19 cellular contexts compared by ENCODE assay signal in the genomic region with DNA sequence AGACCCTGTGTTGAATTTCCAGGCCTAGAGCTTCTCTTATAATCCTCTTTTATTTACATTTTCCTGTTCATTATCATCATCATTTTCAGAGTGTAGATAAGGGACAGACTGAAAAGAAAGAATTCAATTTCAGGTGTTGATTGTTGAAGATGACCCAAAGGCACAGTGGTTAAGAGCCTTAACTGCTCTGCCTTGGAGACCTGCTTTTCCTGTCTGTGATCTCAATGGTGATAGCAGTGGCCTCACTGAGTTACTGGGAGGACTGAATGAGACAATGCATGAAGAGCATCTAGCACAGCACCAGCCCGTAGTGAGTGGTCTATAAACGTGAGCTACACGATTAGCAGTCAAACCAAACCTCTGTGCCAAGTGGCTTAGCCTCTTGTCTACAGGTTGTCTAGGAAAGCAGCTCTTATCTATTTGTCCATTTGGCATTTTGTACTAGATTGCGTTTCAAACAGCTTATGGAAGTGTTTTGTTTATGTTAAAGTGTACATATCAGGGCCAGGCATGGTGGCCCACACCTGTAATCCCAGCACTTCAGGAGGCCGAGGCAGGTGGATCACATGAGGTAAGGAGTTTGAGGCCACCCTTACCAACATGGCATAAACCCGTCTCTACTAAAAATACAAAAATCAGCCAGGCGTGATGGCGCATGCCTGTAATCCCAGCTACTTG.
"Had no signal": no experiment of that assay in that cellular context is flagged by ENCODE, and none has a peak within 500 bp of the region (broad histone marks: within the 10 kb centered on the region; RNA-seq: fewer than 3 reads in every experiment).

No MANE protein-coding gene starts in this region.

- ATAC-seq: activated CD8-positive, alpha-beta T cell treated with anti-CD3 and anti-CD28 coated beads, Interleukin-2, amount 10 ng/mL, durations not matched to agents 7 days and 5 days; body of pancreas; naive thymus-derived CD4-positive, alpha-beta T cell; stimulated activated memory B cell treated with anti-CD40 and anti-IgM and Interleukin-4, amounts not matched to agents 10 μg/mL and 1 μg/mL and 100 μg/mL, for 72 hours; T-cell had no signal

- H3K4me1 ChIP-seq: body of pancreas, spleen had no signal

- H3K27ac ChIP-seq: body of pancreas, hepatocyte, ovary, sigmoid colon, spleen had no signal

- H3K4me3 Mint-ChIP-seq: activated B cell treated with CpG ODN at 0.5 μM for 24 hours; activated CD4-positive, alpha-beta T cell treated with anti-CD3 and anti-CD28 coated beads, Interleukin-2, amount 10 ng/mL, durations not matched to agents 7 days and 5 days; activated CD8-positive, alpha-beta T cell treated with anti-CD3 and anti-CD28 coated beads, Interleukin-2, amount 10 ng/mL, durations not matched to agents 7 days and 5 days; activated naive CD8-positive, alpha-beta T cell treated with anti-CD3 and anti-CD28 coated beads, Interleukin-2, amount 10 ng/mL, durations not matched to agents 7 days and 5 days; activated T-cell treated with anti-CD3 and anti-CD28 coated beads, Interleukin-2, amount 50 U/mL, for 24 hours; naive thymus-derived CD4-positive, alpha-beta T cell; stimulated activated memory B cell treated with anti-CD40 and anti-IgM and Interleukin-4, amounts not matched to agents 10 μg/mL and 1 μg/mL and 100 μg/mL, for 72 hours; T-cell had no signal

- H3K36me3 ChIP-seq: ovary had no signal

- H3K27me3 ChIP-seq: body of pancreas, hepatocyte, ovary, sigmoid colon, spleen had no signal

- H3K27me3 Mint-ChIP-seq: activated B cell treated with CpG ODN at 0.5 μM for 24 hours; activated CD4-positive, alpha-beta T cell treated with anti-CD3 and anti-CD28 coated beads, Interleukin-2, amount 10 ng/mL, durations not matched to agents 7 days and 5 days; activated naive CD8-positive, alpha-beta T cell treated with anti-CD3 and anti-CD28 coated beads, Interleukin-2, amount 10 ng/mL, durations not matched to agents 7 days and 5 days; activated T-cell treated with anti-CD3 and anti-CD28 coated beads, Interleukin-2, amount 50 U/mL, for 24 hours; naive thymus-derived CD4-positive, alpha-beta T cell; stimulated activated memory B cell treated with anti-CD40 and anti-IgM and Interleukin-4, amounts not matched to agents 10 μg/mL and 1 μg/mL and 100 μg/mL, for 72 hours; T-cell had no signal

- H3K79me2 ChIP-seq: hepatocyte had no signal

- DNase-seq: activated B cell treated with CpG ODN at 0.5 μM for 24 hours; activated CD4-positive, alpha-beta T cell treated with anti-CD3 and anti-CD28 coated beads, Interleukin-2, amount 10 ng/mL, durations not matched to agents 7 days and 5 days; activated CD8-positive, alpha-beta T cell treated with anti-CD3 and anti-CD28 coated beads, Interleukin-2, amount 10 ng/mL, durations not matched to agents 7 days and 5 days; activated naive CD4-positive, alpha-beta T cell treated with Interleukin-2 at 50 U/mL for 16 hours; activated naive CD8-positive, alpha-beta T cell treated with anti-CD3 and anti-CD28 coated beads, Interleukin-2, amount 10 ng/mL, durations not matched to agents 7 days and 5 days; activated T-cell treated with anti-CD3 and anti-CD28 coated beads, Interleukin-2, amount 50 U/mL, for 24 hours; body of pancreas; dermis blood vessel endothelial cell; effector memory CD4-positive, alpha-beta T cell; naive thymus-derived CD4-positive, alpha-beta T cell; ovary; sigmoid colon; spleen; stimulated activated CD4-positive, alpha-beta T cell treated with anti-CD3 and anti-CD28 coated beads, Interleukin-4, amount 100 ng/mL, for 4 hours; T-cell; T-helper 9 cell had no signal

- H3K9me3 ChIP-seq: body of pancreas, ovary, sigmoid colon, spleen had no signal

- H3K4me2 ChIP-seq: hepatocyte had no signal

- H3K9me3 Mint-ChIP-seq: activated B cell treated with CpG ODN at 0.5 μM for 24 hours; activated CD4-positive, alpha-beta T cell treated with anti-CD3 and anti-CD28 coated beads, Interleukin-2, amount 10 ng/mL, durations not matched to agents 7 days and 5 days; activated naive CD8-positive, alpha-beta T cell treated with anti-CD3 and anti-CD28 coated beads, Interleukin-2, amount 10 ng/mL, durations not matched to agents 7 days and 5 days; activated T-cell treated with anti-CD3 and anti-CD28 coated beads, Interleukin-2, amount 50 U/mL, for 24 hours; activated T-helper 2 cell treated with anti-CD3 and anti-CD28 coated beads, Interferon-gamma antibody, Interleukin-2, Interleukin-4, amounts not matched to agents 10 μg/mL and 5 μg/mL and 100 μg/mL, durations not matched to agents 14 hours and 24 hours and 36 hours; naive thymus-derived CD4-positive, alpha-beta T cell; stimulated activated memory B cell treated with anti-CD40 and anti-IgM and Interleukin-4, amounts not matched to agents 10 μg/mL and 1 μg/mL and 100 μg/mL, for 72 hours; T-cell had no signal

- H3K27ac Mint-ChIP-seq: activated B cell treated with CpG ODN at 0.5 μM for 24 hours; activated CD4-positive, alpha-beta T cell treated with anti-CD3 and anti-CD28 coated beads, Interleukin-2, amount 10 ng/mL, durations not matched to agents 7 days and 5 days; activated CD8-positive, alpha-beta T cell treated with anti-CD3 and anti-CD28 coated beads, Interleukin-2, amount 10 ng/mL, durations not matched to agents 7 days and 5 days; activated naive CD8-positive, alpha-beta T cell treated with anti-CD3 and anti-CD28 coated beads, Interleukin-2, amount 10 ng/mL, durations not matched to agents 7 days and 5 days; activated T-cell treated with anti-CD3 and anti-CD28 coated beads, Interleukin-2, amount 50 U/mL, for 24 hours; activated T-helper 2 cell treated with anti-CD3 and anti-CD28 coated beads, Interferon-gamma antibody, Interleukin-2, Interleukin-4, amounts not matched to agents 10 μg/mL and 5 μg/mL and 100 μg/mL, durations not matched to agents 14 hours and 24 hours and 36 hours; naive thymus-derived CD4-positive, alpha-beta T cell; stimulated activated memory B cell treated with anti-CD40 and anti-IgM and Interleukin-4, amounts not matched to agents 10 μg/mL and 1 μg/mL and 100 μg/mL, for 72 hours; T-cell had no signal

- H3K4me3 ChIP-seq: body of pancreas, hepatocyte, ovary, sigmoid colon, spleen had no signal

- H3K4me1 Mint-ChIP-seq: activated B cell treated with CpG ODN at 0.5 μM for 24 hours; activated CD4-positive, alpha-beta T cell treated with anti-CD3 and anti-CD28 coated beads, Interleukin-2, amount 10 ng/mL, durations not matched to agents 7 days and 5 days; activated naive CD8-positive, alpha-beta T cell treated with anti-CD3 and anti-CD28 coated beads, Interleukin-2, amount 10 ng/mL, durations not matched to agents 7 days and 5 days; naive thymus-derived CD4-positive, alpha-beta T cell; stimulated activated memory B cell treated with anti-CD40 and anti-IgM and Interleukin-4, amounts not matched to agents 10 μg/mL and 1 μg/mL and 100 μg/mL, for 72 hours; T-cell had no signal
